In genomic region chr9:34701769-34702736, GRCh38 we compare ENCODE assay signal across 7 cellular contexts. TPM values are rescaled to one million over a fixed set of nuclear protein-coding genes. Genes with fewer than 3 reads are reported as not detected.
DNase-seq lines count a peak whose midpoint lies in the region; ATAC-seq, FAIRE-seq and TF ChIP-seq lines count a peak whose summit lies in the region.

No MANE protein-coding gene starts in this region.

- no peak overlapping the region for H3K27ac ChIP-seq in mesodermal cell (ENCODE audit: low read depth, low read length, severe bottlenecking)

- H3K36me3 ChIP-seq in mesodermal cell (ENCODE audit: control insufficient read depth, insufficient read depth, low read length): no peaks in the 10 kb centered on the region

- ATAC-seq in HG03520 (IDR thresholded peaks at IDR 0.05; ENCODE audit: unreplicated experiment): peak; percentile 59

- H3K9me3 Mint-ChIP-seq in endothelial cell (ENCODE audit: unreplicated experiment): no peaks in the 10 kb centered on the region

- FAIRE-seq in GM12892 (lab: Jason Lieb, UNC): peak; percentile 96

- DNase-seq in GM12892 (ENCODE audit: insufficient read length): peak; percentile 64
- peak; percentile 47 to 82 for DNase-seq in NOMO-1 (lab: John Stamatoyannopoulos, UW; ENCODE audit: unreplicated experiment in 2 of 2)
- DNase-seq in activated CD8-positive, alpha-beta memory T cell treated with anti-CD3 and anti-CD28 coated beads, Interleukin-2, amount 50 U/mL, for 48 hours: peak; percentile 91
- peak; percentile 86 for DNase-seq in endothelial cell (ENCODE audit: low spot score)
- peak; percentile 59 for DNase-seq in stimulated activated CD8-positive, alpha-beta memory T cell treated with anti-CD3 and anti-CD28 coated beads, Interleukin-12 subunit alpha, Interleukin-12 subunit beta, amount 100 ng/mL, for 4 hours (ENCODE audit: low read depth)

- H3K36me3 Mint-ChIP-seq in endothelial cell (ENCODE audit: low read depth, unreplicated experiment): no peaks in the 10 kb centered on the region

- H3K4me3 Mint-ChIP-seq in endothelial cell (ENCODE audit: unreplicated experiment): peak overlapping the region; percentile 82

- no peaks in the 10 kb centered on the region for H3K4me1 Mint-ChIP-seq in endothelial cell (ENCODE audit: unreplicated experiment)

- no peaks in the 10 kb centered on the region for H3K4me1 ChIP-seq in mesodermal cell (ENCODE audit: control insufficient read depth, insufficient read depth, low read length, poor library complexity, severe bottlenecking)

- H3K27ac Mint-ChIP-seq in endothelial cell (ENCODE audit: unreplicated experiment): no peak overlapping the region

- no peaks in the 10 kb centered on the region for H3K27me3 Mint-ChIP-seq in endothelial cell (ENCODE audit: unreplicated experiment)

- H3K4me3 ChIP-seq in mesodermal cell (ENCODE audit: extremely low read depth, insufficient read depth, low read length, poor library complexity, severe bottlenecking): peak overlapping the region; percentile 45

- TF ChIP-seq CTCF in endothelial cell (IDR thresholded peaks at IDR 0.05; ENCODE audit: unreplicated experiment): peak; percentile 85

- 20% methylated on average over 13 to 22 of the region's 30 CpGs for WGBS in mesodermal cell (ENCODE audit: insufficient coverage in 2 of 2), 2 experiments

- no peak for TF ChIP-seq POLR2A in GM12892 (IDR thresholded peaks at IDR 0.05; ENCODE audit: low read depth, low read length)

- no peaks in the 10 kb centered on the region for H3K9me3 ChIP-seq in mesodermal cell (ENCODE audit: control insufficient read depth, low read length)

RNA-seq across cellular contexts. Expression of gene CCL21, which starts 7.9 kb away (rescaled TPM):
- polyA plus RNA-seq in GM12892 (2012; ENCODE audit: missing spikeins): not detected
- not detected for total RNA-seq in endothelial cell (ENCODE audit: unreplicated experiment)
- polyA plus RNA-seq in mesodermal cell (2013, experiment 1 of 2): not detected
- not detected for polyA plus RNA-seq in mesodermal cell (2013, experiment 2 of 2)

RNA-seq across cellular contexts. Expression of gene CCL19, which starts 11.0 kb away (rescaled TPM):
- polyA plus RNA-seq in GM12892 (2012; ENCODE audit: missing spikeins): 1.2 TPM
- not detected for total RNA-seq in endothelial cell (ENCODE audit: unreplicated experiment)
- not detected for polyA plus RNA-seq in mesodermal cell (2013, experiment 1 of 2)
- polyA plus RNA-seq in mesodermal cell (2013, experiment 2 of 2): not detected

RNA-seq across cellular contexts. Expression of gene CCL27, which starts 39.6 kb away (rescaled TPM):
- not detected for polyA plus RNA-seq in GM12892 (2012; ENCODE audit: missing spikeins)
- total RNA-seq in endothelial cell (ENCODE audit: unreplicated experiment): not detected
- polyA plus RNA-seq in mesodermal cell (2013, experiment 1 of 2): not detected
- 0.51 TPM for polyA plus RNA-seq in mesodermal cell (2013, experiment 2 of 2)

RNA-seq across cellular contexts. Expression of gene IL11RA, which starts 50.1 kb away (rescaled TPM):
- polyA plus RNA-seq in GM12892 (2012; ENCODE audit: missing spikeins): 11.6 TPM
- total RNA-seq in endothelial cell (ENCODE audit: unreplicated experiment): 61.4 TPM
- polyA plus RNA-seq in mesodermal cell (2013, experiment 1 of 2): 32.0 TPM
- 22.0 TPM for polyA plus RNA-seq in mesodermal cell (2013, experiment 2 of 2)

RNA-seq across cellular contexts. Expression of gene GALT, which starts 55.6 kb away (rescaled TPM):
- polyA plus RNA-seq in GM12892 (2012; ENCODE audit: missing spikeins): 22.8 TPM
- 53.1 TPM for total RNA-seq in endothelial cell (ENCODE audit: unreplicated experiment)
- 31.0 TPM for polyA plus RNA-seq in mesodermal cell (2013, experiment 1 of 2)
- 36.5 TPM for polyA plus RNA-seq in mesodermal cell (2013, experiment 2 of 2)
